ENCODE assay signal across 18 cellular contexts in genomic region chr9:109519366-109519765, GRCh38.
"Had no signal": no experiment of that assay in that cellular context is flagged by ENCODE, and none has a peak within 500 bp of the region (broad histone marks: within the 10 kb centered on the region; RNA-seq: fewer than 3 reads in every experiment).

No MANE protein-coding gene starts in this region.

- H3K27ac ChIP-seq: dorsolateral prefrontal cortex, gastroesophageal sphincter, left lung, neural progenitor cell, sigmoid colon, testis had no signal

- DNase-seq: activated CD4-positive, alpha-beta memory T cell treated with anti-CD3 and anti-CD28 coated beads, Interleukin-2, amount 10 ng/mL, durations not matched to agents 7 days and 5 days; activated CD4-positive, alpha-beta T cell treated with anti-CD3 and anti-CD28 coated beads for 4 hours; activated effector memory CD4-positive, alpha-beta T cell treated with Interleukin-2 at 50 U/mL for 16 hours; activated naive CD4-positive, alpha-beta T cell treated with anti-CD3 and anti-CD28 coated beads, Interleukin-2, amount 50 U/mL, for 16 hours; activated T-cell treated with anti-CD3 and anti-CD28 coated beads, Interleukin-2, amount 50 U/mL, for 24 hours; dorsolateral prefrontal cortex; endodermal cell; islet precursor cell; left lung; mammary epithelial cell; naive B cell; sigmoid colon; stimulated activated CD4-positive, alpha-beta T cell treated with anti-CD3 and anti-CD28 coated beads, Interleukin-12 subunit alpha, Interleukin-12 subunit beta, amount 100 ng/mL, for 4 hours; stimulated activated CD4-positive, alpha-beta T cell treated with anti-CD3 and anti-CD28 coated beads, Interleukin-2, amount 100 ng/mL, for 24 hours; testis had no signal

- ATAC-seq: gastroesophageal sphincter, left lung had no signal

- H3K9me3 ChIP-seq: gastroesophageal sphincter, left lung, sigmoid colon, stomach, testis had no signal

- H3K36me3 ChIP-seq: gastroesophageal sphincter, left lung, neural progenitor cell, sigmoid colon, stomach had no signal

- H3K4me3 ChIP-seq: dorsolateral prefrontal cortex, gastroesophageal sphincter, left lung, neural progenitor cell, sigmoid colon, stomach, testis had no signal

- H3K27me3 ChIP-seq: left lung, neural progenitor cell, sigmoid colon, stomach, testis had no signal

- H2AFZ ChIP-seq: neural progenitor cell had no signal

- H3K4me1 ChIP-seq: gastroesophageal sphincter, left lung, sigmoid colon, testis had no signal

- H3K4me2 ChIP-seq: neural progenitor cell had no signal
